ENCODE assay signal across 26 cellular contexts in the genomic region with DNA sequence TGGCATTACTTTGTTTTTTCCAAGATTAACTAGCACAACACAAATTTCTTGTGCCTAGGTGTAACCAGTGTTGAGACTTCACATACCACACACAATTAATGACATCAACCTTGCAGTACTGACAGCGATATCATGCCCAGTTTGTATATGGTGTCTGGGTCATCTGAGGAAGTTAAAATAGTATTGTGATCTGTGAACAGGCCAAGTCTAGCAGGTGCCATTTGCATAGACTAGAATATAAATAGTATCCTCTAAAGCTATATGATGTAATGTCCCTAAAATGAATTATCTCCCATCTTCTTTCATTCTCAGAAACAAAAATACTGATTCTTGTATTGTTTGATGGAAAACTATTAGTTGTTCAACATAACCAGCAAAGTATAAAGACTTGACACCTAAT.
"Had no signal": no experiment of that assay in that cellular context is flagged by ENCODE, and none has a peak within 500 bp of the region (broad histone marks: within the 10 kb centered on the region; RNA-seq: fewer than 3 reads in every experiment).

No MANE protein-coding gene starts in this region.

- H3K9me3 ChIP-seq: colonic mucosa, neutrophil, pancreas, upper lobe of left lung had no signal

- ATAC-seq: effector memory CD8-positive, alpha-beta T cell; esophagus mucosa; natural killer cell treated with Interleukin-12 subunit alpha and Interleukin-12 subunit beta and Interleukin-15 and Interleukin-18, amount 100 ng/mL, for 72 hours; pancreas; right cardiac atrium; stimulated activated naive CD8-positive, alpha-beta T cell treated with anti-CD3 and anti-CD28 coated beads, Interleukin-15, Interleukin-2, amounts not matched to agents 100 U/mL and 50 U/mL, for 24 hours; WTC11 had no signal

- H3K9me3 Mint-ChIP-seq: activated naive CD4-positive, alpha-beta T cell treated with anti-CD3 and anti-CD28 coated beads for 36 hours; effector memory CD8-positive, alpha-beta T cell; memory B cell; natural killer cell treated with Interleukin-12 subunit alpha and Interleukin-12 subunit beta and Interleukin-15 and Interleukin-18, amount 100 ng/mL, for 72 hours had no signal

- FAIRE-seq: bronchial epithelial cell, endothelial cell of umbilical vein, pancreas had no signal

- H3K27me3 ChIP-seq: colonic mucosa, dorsolateral prefrontal cortex, neutrophil, pancreas, upper lobe of left lung had no signal

- H3K4me1 Mint-ChIP-seq: activated naive CD8-positive, alpha-beta T cell treated with anti-CD3 and anti-CD28 coated beads, Interleukin-2, amount 10 ng/mL, durations not matched to agents 7 days and 5 days; memory B cell had no signal

- H3K27me3 Mint-ChIP-seq: activated naive CD8-positive, alpha-beta T cell treated with anti-CD3 and anti-CD28 coated beads, Interleukin-2, amount 10 ng/mL, durations not matched to agents 7 days and 5 days; effector memory CD8-positive, alpha-beta T cell; memory B cell; natural killer cell treated with Interleukin-12 subunit alpha and Interleukin-12 subunit beta and Interleukin-15 and Interleukin-18, amount 100 ng/mL, for 72 hours had no signal

- H3K4me3 Mint-ChIP-seq: activated naive CD4-positive, alpha-beta T cell treated with anti-CD3 and anti-CD28 coated beads for 36 hours; activated naive CD8-positive, alpha-beta T cell treated with anti-CD3 and anti-CD28 coated beads, Interleukin-2, amount 10 ng/mL, durations not matched to agents 7 days and 5 days; effector memory CD8-positive, alpha-beta T cell; memory B cell; natural killer cell treated with Interleukin-12 subunit alpha and Interleukin-12 subunit beta and Interleukin-15 and Interleukin-18, amount 100 ng/mL, for 72 hours; WTC11 had no signal

- H3K4me1 ChIP-seq: colonic mucosa, pancreas, upper lobe of left lung had no signal

- H3K27ac Mint-ChIP-seq: activated naive CD4-positive, alpha-beta T cell treated with anti-CD3 and anti-CD28 coated beads for 36 hours; activated naive CD8-positive, alpha-beta T cell treated with anti-CD3 and anti-CD28 coated beads, Interleukin-2, amount 10 ng/mL, durations not matched to agents 7 days and 5 days; effector memory CD8-positive, alpha-beta T cell; memory B cell; natural killer cell treated with Interleukin-12 subunit alpha and Interleukin-12 subunit beta and Interleukin-15 and Interleukin-18, amount 100 ng/mL, for 72 hours; WTC11 had no signal

- H3K36me3 Mint-ChIP-seq: natural killer cell treated with Interleukin-12 subunit alpha and Interleukin-12 subunit beta and Interleukin-15 and Interleukin-18, amount 100 ng/mL, for 72 hours had no signal

- DNase-seq: activated CD4-positive, alpha-beta T cell treated with anti-CD3 and anti-CD28 coated beads, Interleukin-2, amount 50 U/mL, for 48 hours; activated CD8-positive, alpha-beta memory T cell treated with anti-CD3 and anti-CD28 coated beads, Interleukin-2, amount 50 U/mL, for 48 hours; activated naive CD4-positive, alpha-beta T cell treated with anti-CD3 and anti-CD28 coated beads for 36 hours; activated naive CD8-positive, alpha-beta T cell treated with anti-CD3 and anti-CD28 coated beads, Interleukin-2, amount 10 ng/mL, durations not matched to agents 7 days and 5 days; activated T-cell treated with anti-CD3 and anti-CD28 coated beads, Interleukin-2, amount 50 U/mL, for 48 hours; amygdala; colonic mucosa; dorsolateral prefrontal cortex; effector memory CD8-positive, alpha-beta T cell; foreskin melanocyte; glutamatergic neuron; hippocampal formation; pancreas; right cardiac atrium; stimulated activated CD4-positive, alpha-beta T cell treated with anti-CD3 and anti-CD28 coated beads, Interleukin-12 subunit alpha, Interleukin-12 subunit beta, amount 100 ng/mL, for 4 hours; stimulated activated CD4-positive, alpha-beta T cell treated with anti-CD3 and anti-CD28 coated beads, Interleukin-4, amount 100 ng/mL, for 4 hours; stimulated activated naive CD8-positive, alpha-beta T cell treated with anti-CD3 and anti-CD28 coated beads, Interleukin-15, Interleukin-2, amounts not matched to agents 100 U/mL and 50 U/mL, for 24 hours; T1000; upper lobe of left lung had no signal

- H3K4me3 ChIP-seq: colonic mucosa, dorsolateral prefrontal cortex, pancreas, upper lobe of left lung had no signal

- H3K27ac ChIP-seq: colonic mucosa, dorsolateral prefrontal cortex, neutrophil, pancreas, upper lobe of left lung had no signal

- H3K36me3 ChIP-seq: colonic mucosa, neutrophil, pancreas, upper lobe of left lung had no signal
